9 cellular contexts compared by ENCODE assay signal in genomic region chr12:116539361-116539771, GRCh38. TPM values are rescaled to one million over a fixed set of nuclear protein-coding genes. Genes with fewer than 3 reads are reported as not detected.
DNase-seq lines count a peak whose midpoint lies in the region; ATAC-seq and TF ChIP-seq lines count a peak whose summit lies in the region.
"Had no signal": no experiment of that assay in that cellular context is flagged by ENCODE, and none has a peak within 500 bp of the region (broad histone marks: within the 10 kb centered on the region; RNA-seq: fewer than 3 reads in every experiment).

No MANE protein-coding gene starts in this region.

- H3K79me2 ChIP-seq in SK-N-SH (ENCODE audit: insufficient read depth) = no peaks in the 10 kb centered on the region
- no peaks in the 10 kb centered on the region for H3K79me2 ChIP-seq in hepatocyte

- WGBS in HUES64 = 50% methylated on average over 1 of the region's 1 CpG
- 11% methylated on average over 1 of the region's 1 CpG for WGBS in SK-N-SH (ENCODE audit: low lambda C conversion rate)
- WGBS in hepatocyte (ENCODE audit: low lambda C conversion rate, missing lambda C conversion rate) = 17% methylated on average over 1 of the region's 1 CpG
- 7 to 42% (median 38%) methylated on average over 1 of the region's 1 CpG for WGBS in stomach, 5 donors

- no peaks in the 10 kb centered on the region for H4K20me1 ChIP-seq in SK-N-SH (ENCODE audit: insufficient read depth)
- no peaks in the 10 kb centered on the region for H4K20me1 ChIP-seq in hepatocyte (ENCODE audit: insufficient read depth, poor library complexity, severe bottlenecking)

- H3K4me2 ChIP-seq in SK-N-SH = peak overlapping the region; percentile 68; the same call in 1 of the 2 replicates
- H3K4me2 ChIP-seq in hepatocyte = peak overlapping the region; percentile 50

- no peak for TF ChIP-seq POLR2A in stomach (IDR thresholded peaks at IDR 0.05)

- H3K9ac ChIP-seq in HUES64 (ENCODE audit: low read depth, low read length) = no peak overlapping the region
- H3K9ac ChIP-seq in SK-N-SH = peak overlapping the region; percentile 28; the same call in 1 of the 2 replicates

- no peaks in the 10 kb centered on the region for H3K27me3 ChIP-seq in HUES64 (ENCODE audit: insufficient read depth, low read length)
- H3K27me3 ChIP-seq in SK-N-SH (ENCODE audit: insufficient read depth) = no peaks in the 10 kb centered on the region
- no peaks in the 10 kb centered on the region for H3K27me3 ChIP-seq in hepatocyte
- no peaks in the 10 kb centered on the region for H3K27me3 ChIP-seq in stomach

- H3K4me3 ChIP-seq in HUES64 (ENCODE audit: low read length) = no peak overlapping the region
- H3K4me3 ChIP-seq in SK-N-SH (ENCODE audit: low read depth in 2 of 2, low read length in 1 of 2) = peak overlapping the region in 1 of 2 experiments; percentile 4; a peak in 1 of 4 replicates
- no peak overlapping the region for H3K4me3 ChIP-seq in hepatocyte
- H3K4me3 ChIP-seq in stomach = no peak overlapping the region

- peak overlapping the region; percentile 72; the same call in 1 of the 2 replicates for H3K27ac ChIP-seq in HUES64 (ENCODE audit: low read depth, low read length)
- H3K27ac ChIP-seq in SK-N-SH (ENCODE audit: low read depth in 2 of 2, low read length in 1 of 2) = peak overlapping the region; percentile 48 to 61
- H3K27ac ChIP-seq in hepatocyte = peak overlapping the region; percentile 9
- peak overlapping the region in 4 of 5 donors; percentile 25 to 72 (median 44) for H3K27ac ChIP-seq in stomach

- H2AFZ ChIP-seq in SK-N-SH (ENCODE audit: low read depth) (peak overlapping the region; percentile 70; the same call in 1 of the 2 replicates), hepatocyte (no peak overlapping the region)

- TF ChIP-seq RAD21 in SK-N-SH (IDR thresholded peaks at IDR 0.05; ENCODE audit: low read length) = no peak

- H3K9me2 ChIP-seq in SK-N-SH = no peaks in the 10 kb centered on the region
- no peaks in the 10 kb centered on the region for H3K9me2 ChIP-seq in hepatocyte (replicated peaks; ENCODE audit: insufficient read depth)

- H3F3A ChIP-seq in SK-N-SH (replicated peaks; ENCODE audit: insufficient read depth) = peaks cover 20% of the 10 kb centered on the region

- intact Hi-C loops in stomach (cut with DNase I; ENCODE audit: low total_unique reads) = no loop called here

- CTCF ChIA-PET in SK-N-SH (lab: Yijun Ruan, JAX) = interaction anchor here (1.0 to 1.5 kb wide), 2 partner anchors 73 to 542 kb away, joined by 3 to 4 read pairs; no protein-coding TSS in a partner anchor

- no peaks in the 10 kb centered on the region for H3K36me3 ChIP-seq in HUES64 (ENCODE audit: insufficient read depth, low read length)
- no peaks in the 10 kb centered on the region for H3K36me3 ChIP-seq in SK-N-SH (replicated peaks in 1 of 2; ENCODE audit: control insufficient read depth in 1 of 2, insufficient read depth in 2 of 2, low read length in 1 of 2)
- H3K36me3 ChIP-seq in hepatocyte (replicated peaks; ENCODE audit: insufficient read depth, low read depth) = no peaks in the 10 kb centered on the region
- no peaks in the 10 kb centered on the region for H3K36me3 ChIP-seq in stomach

- H3K9me3 ChIP-seq in HUES64 (ENCODE audit: insufficient read depth, low read depth, low read length) (no peaks in the 10 kb centered on the region), SK-N-SH (no peaks in the 10 kb centered on the region), hepatocyte (ENCODE audit: low read depth) (no peaks in the 10 kb centered on the region), stomach (no peaks in the 10 kb centered on the region)

- TF ChIP-seq CTCF in SK-N-SH (IDR thresholded peaks at IDR 0.05) = no peak
- no peak for TF ChIP-seq CTCF in hepatocyte (IDR thresholded peaks at IDR 0.05; ENCODE audit: poor library complexity)
- TF ChIP-seq CTCF in stomach (IDR thresholded peaks at IDR 0.05) = no peak

- TF ChIP-seq EP300 in SK-N-SH (IDR thresholded peaks at IDR 0.05; ENCODE audit: borderline replicate concordance in 1 of 2, low read depth in 1 of 2, low read length in 1 of 2) (no peak), stomach (IDR thresholded peaks at IDR 0.05) (no peak)

- no peak for ATAC-seq in HG03139 (IDR thresholded peaks at IDR 0.05; ENCODE audit: unreplicated experiment)
- no peak for ATAC-seq in GM18861 (IDR thresholded peaks at IDR 0.05; ENCODE audit: unreplicated experiment)

- POLR2A ChIA-PET in SK-N-SH (lab: Yijun Ruan, JAX) = no interaction called here

- H3K4me1 ChIP-seq in HUES64 (ENCODE audit: insufficient read depth, low read length) = peaks cover 31% of the 10 kb centered on the region
- peaks cover 21 to 22% of the 10 kb centered on the region in 2 experiments; a peak in 3 of 4 replicates for H3K4me1 ChIP-seq in SK-N-SH (ENCODE audit: control insufficient read depth in 1 of 2, insufficient read depth in 2 of 2, low read depth in 1 of 2, low read length in 1 of 2)
- H3K4me1 ChIP-seq in hepatocyte (ENCODE audit: insufficient read depth) = peaks cover 20% of the 10 kb centered on the region
- peaks cover 18 to 40% (median 36%) of the 10 kb centered on the region in 4 donors for H3K4me1 ChIP-seq in stomach

- no peak for DNase-seq in SK-N-SH
- DNase-seq in hepatocyte (ENCODE audit: low spot score) = no peak
- DNase-seq in stomach = no peak
- DNase-seq in SW480 (ENCODE audit: low spot score) = no peak
- DNase-seq: activated naive CD4-positive, alpha-beta T cell; NCI-H187 had no signal

TF ChIP-seq in SK-N-SH, 30 proteins besides CTCF, POLR2A, EP300 and RAD21:
- no peak for TF ChIP-seq RXRA (IDR thresholded peaks at IDR 0.05; ENCODE audit: borderline replicate concordance, low read depth)
- no peak for TF ChIP-seq TAF1 (IDR thresholded peaks at IDR 0.05; ENCODE audit: borderline replicate concordance, low read depth, low read length)
- no peak for TF ChIP-seq NFIC (IDR thresholded peaks at IDR 0.05; ENCODE audit: borderline replicate concordance)
- TF ChIP-seq RCOR1 (IDR thresholded peaks at IDR 0.05; ENCODE audit: low read length) = no peak
- no peak for TF ChIP-seq MAX (IDR thresholded peaks at IDR 0.05; ENCODE audit: low read depth)
- TF ChIP-seq POLR2AphosphoS5 (IDR thresholded peaks at IDR 0.05; ENCODE audit: low read depth, low read length) = no peak
- no peak for TF ChIP-seq YY1 (IDR thresholded peaks at IDR 0.05; ENCODE audit: low read depth)
- no peak for TF ChIP-seq EZH2phosphoT487 (IDR thresholded peaks at IDR 0.05; ENCODE audit: borderline replicate concordance, low read depth)
- no peak for TF ChIP-seq FOXM1 (IDR thresholded peaks at IDR 0.05; ENCODE audit: low read depth)
- TF ChIP-seq CHD2 (IDR thresholded peaks at IDR 0.05; ENCODE audit: low read length, partially characterized antibody) = no peak
- TF ChIP-seq GATA2 (CRISPR knock-in tag; IDR thresholded peaks at IDR 0.05) = no peak
- TF ChIP-seq SIN3A (IDR thresholded peaks at IDR 0.05; ENCODE audit: borderline replicate concordance, low read depth, low read length) = no peak
- TF ChIP-seq ZBTB33 (IDR thresholded peaks at IDR 0.05; ENCODE audit: borderline replicate concordance, low read depth) = no peak
- no peak for TF ChIP-seq RFX5 (IDR thresholded peaks at IDR 0.05; ENCODE audit: low read length)
- TF ChIP-seq NRF1 (IDR thresholded peaks at IDR 0.05; ENCODE audit: low read depth, low read length) = no peak
- no peak for TF ChIP-seq GABPA (IDR thresholded peaks at IDR 0.05; ENCODE audit: low read depth)
- no peak for TF ChIP-seq MEF2A (IDR thresholded peaks at IDR 0.05; ENCODE audit: borderline replicate concordance, low read depth)
- no peak for TF ChIP-seq ELF1 (IDR thresholded peaks at IDR 0.05)

RNA-seq across cellular contexts. Expression of gene MAP1LC3B2, which starts 19.8 kb away (rescaled TPM):
- 1.00 TPM for polyA plus RNA-seq in HUES64 (2013, experiment 1 of 2)
- 1.5 TPM for polyA plus RNA-seq in HUES64 (2013, experiment 2 of 2)
- polyA plus RNA-seq in SK-N-SH (2012; rRNA removed) (0.76 and 0.81 TPM in 2 replicates), hepatocyte (3.3 and 5.3 TPM in 2 replicates), stomach (1 to 10 TPM in 2 of 3 donors, not detected in 1; 1.9 to 2.4 TPM)
- polyA plus RNA-seq in SK-N-SH (2012; cell fraction: cytosol; rRNA removed) = 1.4 and 3.6 TPM in 2 replicates
- 3.6 and 4.3 TPM in 2 replicates for polyA plus RNA-seq in SK-N-SH (2012; cell fraction: nucleus; rRNA removed)
- total RNA-seq in hepatocyte (0.60 TPM in 1 of 2 replicates, not detected in the other), stomach (10 to 100 TPM in 1 of 5 donors, 1 to 10 TPM in 3, not detected in 1; 1.3 to 16.9 (median 3.4) TPM)

Comparison
In these comparisons a context has a peak if more than half of its experiments do, and no peak if none do; other contexts are left out.
1. H3K27ac ChIP-seq: peak in every context shown above with its lines; median percentile 72 in HUES64; 54 in SK-N-SH; 44 in stomach; 9 in hepatocyte.